9 cellular contexts compared by ENCODE assay signal in the genomic region with DNA sequence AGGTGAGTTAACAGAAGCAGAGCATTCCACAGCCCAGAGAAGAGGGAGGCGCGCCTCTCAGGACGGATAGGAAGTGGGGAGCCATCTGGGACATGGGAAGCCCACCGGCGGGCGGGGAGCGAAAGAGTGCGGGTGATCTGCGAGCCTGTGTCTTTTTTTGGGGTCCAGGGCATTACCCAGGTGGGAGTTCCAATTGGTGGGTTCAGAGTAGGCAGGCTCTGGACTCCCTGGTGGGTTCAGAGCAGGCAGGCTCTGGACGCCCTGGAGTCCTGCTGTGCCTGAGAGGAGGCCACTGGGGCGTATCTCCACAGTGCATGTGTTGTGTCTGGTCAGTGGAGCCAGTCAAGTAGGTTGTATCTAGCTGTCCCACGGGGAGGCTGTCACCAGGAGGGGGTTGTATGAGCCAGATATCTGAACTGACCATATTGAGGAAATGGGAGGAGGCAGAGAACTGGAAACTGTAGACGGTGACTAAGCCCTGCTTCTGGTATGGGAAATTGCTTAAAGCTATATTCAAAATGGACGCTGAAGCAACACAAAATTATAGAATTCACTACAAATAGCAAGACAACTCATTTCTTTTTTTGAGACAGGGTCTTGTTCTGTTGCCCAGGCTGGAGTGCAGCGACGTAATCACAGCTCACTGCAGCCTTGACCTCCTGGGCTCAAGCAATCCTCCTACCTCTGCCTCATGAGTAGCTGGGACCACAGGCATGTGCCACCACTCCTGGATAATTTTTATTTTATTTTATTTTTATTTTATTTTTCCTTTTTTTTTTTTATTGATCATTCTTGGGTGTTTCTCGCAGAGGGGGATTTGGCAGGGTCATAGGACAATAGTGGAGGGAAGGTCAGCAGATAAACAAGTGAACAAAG. TPM values are rescaled to one million over a fixed set of nuclear protein-coding genes. Genes with fewer than 3 reads are reported as not detected.
DNase-seq lines count a peak whose midpoint lies in the region; ATAC-seq and TF ChIP-seq lines count a peak whose summit lies in the region.
"Had no signal": no experiment of that assay in that cellular context is flagged by ENCODE, and none has a peak within 500 bp of the region (broad histone marks: within the 10 kb centered on the region; RNA-seq: fewer than 3 reads in every experiment).

No MANE protein-coding gene starts in this region.

- H3K4me1 ChIP-seq in heart right ventricle (peaks cover 0 to 8% (median 0%) of the 10 kb centered on the region in 9 donors), left ventricle myocardium inferior (no peaks in the 10 kb centered on the region)

- peak in 1 of 9 donors; percentile 18 for TF ChIP-seq CTCF in heart right ventricle (IDR thresholded peaks at IDR 0.05)
- no peak for TF ChIP-seq CTCF in left ventricle myocardium inferior (IDR thresholded peaks at IDR 0.05; ENCODE audit: borderline replicate concordance)

- intact Hi-C loops in heart right ventricle (cut with DNase I) = no loop called here
- intact Hi-C loops in left ventricle myocardium inferior (cut with micrococcal nuclease) = no loop called here

- H3K9me3 Mint-ChIP-seq in naive B cell = peaks cover 0 to 5% (median 0%) of the 10 kb centered on the region in 7 donors

- H3K27ac Mint-ChIP-seq in naive B cell = peak overlapping the region in 4 of 6 donors; percentile 23 to 83 (median 58)

- H3K27me3 ChIP-seq in heart right ventricle = no peaks in the 10 kb centered on the region
- H3K27me3 ChIP-seq in left ventricle myocardium inferior (ENCODE audit: low read depth) = no peaks in the 10 kb centered on the region

- ATAC-seq in heart right ventricle = peak in 6 of 8 donors; percentile 27 to 70 (median 52)
- ATAC-seq in HG03139 (IDR thresholded peaks at IDR 0.05; ENCODE audit: unreplicated experiment) = peak; percentile 70
- peak; percentile 47 to 55 for ATAC-seq in naive B cell (ENCODE audit: low read depth in 2 of 2)

- no peak overlapping the region for H3K4me3 ChIP-seq in heart right ventricle
- no peak overlapping the region for H3K4me3 ChIP-seq in left ventricle myocardium inferior

- 80 to 82% methylated on average over 17 of the region's 17 CpGs for WGBS in heart right ventricle, 2 donors

- DNase-seq in heart right ventricle (no peak), left ventricle myocardium inferior (no peak), UCSD-AML1 (lab: John Stamatoyannopoulos, UW; ENCODE audit: unreplicated experiment) (peak; percentile 74), naive B cell (no peak), hypothalamus (lab: John Stamatoyannopoulos, UW) (no peak), DMS153 treated with DMSO at 0.1 percent for 48 hours (lab: John Stamatoyannopoulos, UW; ENCODE audit: unreplicated experiment) (no peak), 8988T (no peak)
- DNase-seq: DND-41 had no signal

- peak overlapping the region in 1 of 10 donors; percentile 55 for H3K27ac ChIP-seq in heart right ventricle
- no peak overlapping the region for H3K27ac ChIP-seq in left ventricle myocardium inferior (replicated peaks)

- peak overlapping the region in 1 of 8 donors; percentile 35 for H3K4me3 Mint-ChIP-seq in naive B cell

- H3K9me3 ChIP-seq in heart right ventricle = no peaks in the 10 kb centered on the region
- no peaks in the 10 kb centered on the region for H3K9me3 ChIP-seq in left ventricle myocardium inferior (replicated peaks)

- H3K36me3 ChIP-seq in heart right ventricle (no peaks in the 10 kb centered on the region), left ventricle myocardium inferior (no peaks in the 10 kb centered on the region)

- H3K27me3 Mint-ChIP-seq in naive B cell = no peaks in the 10 kb centered on the region

- H3K4me1 Mint-ChIP-seq in naive B cell = peaks cover 21 to 28% (median 23%) of the 10 kb centered on the region in 3 donors

- no peaks in the 10 kb centered on the region for H3K36me3 Mint-ChIP-seq in naive B cell

RNA-seq across cellular contexts. Expression of a gene that starts 34.5 kb away (rescaled TPM):
- 1 to 10 TPM in 9 of 10 donors, under 1 TPM in 1; 0.89 to 7.0 (median 1.7) TPM for total RNA-seq in heart right ventricle
- 1 to 10 TPM in 1 of 2 donors, under 1 TPM in 1; 0.44 to 2.8 TPM for polyA plus RNA-seq in heart right ventricle
- total RNA-seq in left ventricle myocardium inferior = 1.8 TPM
- 10 to 100 TPM in 5 of 6 donors, 1 to 10 TPM in 1; 8.8 to 30.0 (median 15.9) TPM for polyA plus RNA-seq in naive B cell (ENCODE audit: low read depth in 6 of 6)
